ENCODE assay signal across 13 cellular contexts in the genomic region with DNA sequence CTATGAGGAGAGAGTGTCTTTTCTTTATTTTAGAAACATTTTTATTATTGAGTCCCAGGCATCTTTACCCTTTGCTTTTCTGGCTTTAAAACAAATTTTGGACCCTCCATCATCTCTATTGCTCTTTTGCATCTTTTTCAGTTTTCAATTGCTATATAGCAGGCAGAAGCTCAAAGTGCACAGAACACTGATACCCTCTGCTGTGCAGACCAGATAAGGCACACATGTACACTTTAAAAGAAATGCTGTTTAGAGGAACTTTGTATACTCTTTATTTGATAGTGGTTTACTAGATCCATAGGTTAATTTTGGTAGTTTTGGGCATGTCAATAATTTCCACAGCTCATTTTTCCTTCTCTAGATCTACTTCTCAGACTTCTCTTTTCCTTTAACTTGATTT.
A peak's percentile ranks its signal among the peaks of the same experiment; 100 is the strongest.
DNase-seq lines count a peak whose midpoint lies in the region; TF ChIP-seq lines count a peak whose summit lies in the region.
"Had no signal": no experiment of that assay in that cellular context is flagged by ENCODE, and none has a peak within 500 bp of the region (broad histone marks: within the 10 kb centered on the region; RNA-seq: fewer than 3 reads in every experiment).

No MANE protein-coding gene starts in this region.

- H3K4me3 ChIP-seq in liver (ENCODE audit: low read depth in 1 of 3, low read length in 3 of 3) = no peak overlapping the region
- H3K4me3 ChIP-seq in ascending aorta = no peak overlapping the region
- H3K4me3 ChIP-seq: SJCRH30 had no signal

- H3K27ac ChIP-seq in C4-2B (no peak overlapping the region), liver (ENCODE audit: low read depth in 1 of 2, low read length in 2 of 2) (no peak overlapping the region), ascending aorta (no peak overlapping the region)
- H3K27ac ChIP-seq: SJCRH30 had no signal

- DNase-seq in GM13977 (ENCODE audit: low spot score) (no peak), OCI-M1 (lab: John Stamatoyannopoulos, UW) (peak; percentile 89), GM19238 (ENCODE audit: insufficient read length, low spot score) (no peak), COLO668 (lab: John Stamatoyannopoulos, UW; ENCODE audit: unreplicated experiment) (no peak), ascending aorta (ENCODE audit: low spot score in 2 of 2) (no peak)
- DNase-seq: AML-193; CD4-positive, CD25-positive, alpha-beta regulatory T cell; KG1; NCI-H1930; RPMI8226; SJCRH30 had no signal

- H3K36me3 ChIP-seq in liver (ENCODE audit: control insufficient read depth in 4 of 4, insufficient read depth in 3 of 4, low read depth in 1 of 4, low read length in 3 of 4) (no peaks in the 10 kb centered on the region), ascending aorta (no peaks in the 10 kb centered on the region)
- H3K36me3 ChIP-seq: SJCRH30 had no signal

- in situ Hi-C loops in GM13977 (cut with MboI; ENCODE audit: low pct_unique_long_range_greater_than_20kb, low sequenced_read_pairs, unreplicated experiment) = no loop called here

- H3K27me3 ChIP-seq in liver (ENCODE audit: control insufficient read depth in 4 of 4, insufficient read depth in 4 of 4, low read length in 3 of 4) (no peaks in the 10 kb centered on the region), ascending aorta (no peaks in the 10 kb centered on the region)
- H3K27me3 ChIP-seq: SJCRH30 had no signal

- peak; percentile 24 to 31 for TF ChIP-seq RAD21 in liver (IDR thresholded peaks at IDR 0.05)

- intact Hi-C loops in ascending aorta (cut with DNase I) = no loop called here

- TF ChIP-seq CTCF in C4-2B (conservative IDR thresholded peaks at IDR 0.05) (peak; percentile 45), GM13977 (IDR thresholded peaks at IDR 0.05; ENCODE audit: extremely low read depth, insufficient read depth, missing control alignments) (peak; percentile 22), liver (IDR thresholded peaks at IDR 0.05; ENCODE audit: low read depth, low read length, missing input control) (no peak), ascending aorta (IDR thresholded peaks at IDR 0.05) (no peak)

- H3K9ac ChIP-seq in liver (ENCODE audit: low read depth in 1 of 2, low read length in 2 of 2) = no peak overlapping the region

- no peaks in the 10 kb centered on the region for H3K9me3 ChIP-seq in liver (ENCODE audit: control insufficient read depth in 4 of 4, low read length in 3 of 4)
- no peaks in the 10 kb centered on the region for H3K9me3 ChIP-seq in ascending aorta
- H3K9me3 ChIP-seq: SJCRH30 had no signal

- H3K4me1 ChIP-seq in liver (ENCODE audit: control insufficient read depth in 4 of 4, insufficient read depth in 4 of 4, low read length in 3 of 4) = peaks cover 0 to 9% (median 3%) of the 10 kb centered on the region in 4 donors
- no peaks in the 10 kb centered on the region for H3K4me1 ChIP-seq in ascending aorta
- H3K4me1 ChIP-seq: SJCRH30 had no signal

TF ChIP-seq in liver, 16 proteins besides CTCF, POLR2A, EP300 and RAD21:
- no peak for TF ChIP-seq EGR1 (IDR thresholded peaks at IDR 0.05; ENCODE audit: low read depth in 2 of 2)
- no peak for TF ChIP-seq YY1 (IDR thresholded peaks at IDR 0.05)
- no peak for TF ChIP-seq FOXA1 (IDR thresholded peaks at IDR 0.05)
- no peak for TF ChIP-seq NR2F2 (IDR thresholded peaks at IDR 0.05)
- TF ChIP-seq TAF1 (conservative IDR thresholded peaks at IDR 0.05) = no peak

Comparison
In these comparisons a context has a peak if more than half of its experiments do, and no peak if none do; other contexts are left out.
1. CTCF ChIP-seq: peak in C4-2B (single experiment) and GM13977 (single experiment); none in liver (single experiment) and ascending aorta (0 of 3).